28 cellular contexts compared by ENCODE assay signal in genomic region chr15:67579164-67579563, GRCh38.
"Had no signal": no experiment of that assay in that cellular context is flagged by ENCODE, and none has a peak within 500 bp of the region (broad histone marks: within the 10 kb centered on the region; RNA-seq: fewer than 3 reads in every experiment).

No MANE protein-coding gene starts in this region.

- ATAC-seq: naive thymus-derived CD8-positive, alpha-beta T cell; natural killer cell treated with Interleukin-12 subunit alpha and Interleukin-12 subunit beta and Interleukin-15 and Interleukin-18, amount 100 ng/mL, for 72 hours; psoas muscle; right cardiac atrium; right lobe of liver; stimulated activated memory B cell treated with anti-CD40 and anti-IgM and Interleukin-4, amounts not matched to agents 10 μg/mL and 1 μg/mL and 100 μg/mL, for 72 hours; stimulated activated naive CD8-positive, alpha-beta T cell treated with anti-CD3 and anti-CD28 coated beads, Interleukin-15, amount 100 ng/mL, for 72 hours; stimulated activated naive CD8-positive, alpha-beta T cell treated with anti-CD3 and anti-CD28 coated beads, Interleukin-15, Interleukin-2, amounts not matched to agents 100 U/mL and 50 U/mL, for 24 hours; upper lobe of right lung had no signal

- H3K4me3 ChIP-seq: neural progenitor cell, ovary, psoas muscle, right lobe of liver, sigmoid colon, suprapubic skin, testis, tibial artery, transverse colon, upper lobe of right lung, uterus had no signal

- H3K4me2 ChIP-seq: neural progenitor cell had no signal

- H3K27ac ChIP-seq: neural progenitor cell, ovary, parathyroid adenoma, psoas muscle, right lobe of liver, sigmoid colon, suprapubic skin, testis, tibial artery, transverse colon, upper lobe of right lung, uterus had no signal

- H3K9me3 ChIP-seq: ovary, psoas muscle, right lobe of liver, sigmoid colon, suprapubic skin, testis, tibial artery, transverse colon, upper lobe of right lung, uterus had no signal

- DNase-seq: naive thymus-derived CD8-positive, alpha-beta T cell; nephron progenitor cell; occipital lobe; ovary; posterior cingulate gyrus; psoas muscle; right cardiac atrium; right lobe of liver; sigmoid colon; small intestine; stimulated activated CD4-positive, alpha-beta T cell treated with anti-CD3 and anti-CD28 coated beads, Interleukin-15, amount 100 ng/mL, for 24 hours; stimulated activated CD4-positive, alpha-beta T cell treated with anti-CD3 and anti-CD28 coated beads, Interleukin-4, amount 100 ng/mL, for 1 hour; stimulated activated CD4-positive, alpha-beta T cell treated with anti-CD3 and anti-CD28 coated beads, Interleukin-4, amount 100 ng/mL, for 4 hours; stimulated activated CD8-positive, alpha-beta memory T cell treated with anti-CD3 and anti-CD28 coated beads, Interleukin-4, amount 100 ng/mL, for 48 hours; stimulated activated naive CD4-positive, alpha-beta T cell; stimulated activated naive CD8-positive, alpha-beta T cell treated with anti-CD3 and anti-CD28 coated beads, Interleukin-15, amount 100 ng/mL, for 72 hours; stimulated activated naive CD8-positive, alpha-beta T cell treated with anti-CD3 and anti-CD28 coated beads, Interleukin-15, Interleukin-2, amounts not matched to agents 100 U/mL and 50 U/mL, for 24 hours; substantia nigra; testis; tibial artery; transverse colon; upper lobe of right lung; uterus had no signal

- H2AFZ ChIP-seq: neural progenitor cell, parathyroid adenoma had no signal

- H3K9ac ChIP-seq: neural progenitor cell, parathyroid adenoma had no signal

- H3K36me3 ChIP-seq: neural progenitor cell, ovary, right lobe of liver, sigmoid colon, suprapubic skin, transverse colon, upper lobe of right lung, uterus had no signal

- H3K27me3 ChIP-seq: neural progenitor cell, ovary, right lobe of liver, sigmoid colon, suprapubic skin, testis, tibial artery, transverse colon, upper lobe of right lung, uterus had no signal

- H3K79me2 ChIP-seq: parathyroid adenoma had no signal
